1 cellular context compared by ENCODE assay signal in the genomic region with DNA sequence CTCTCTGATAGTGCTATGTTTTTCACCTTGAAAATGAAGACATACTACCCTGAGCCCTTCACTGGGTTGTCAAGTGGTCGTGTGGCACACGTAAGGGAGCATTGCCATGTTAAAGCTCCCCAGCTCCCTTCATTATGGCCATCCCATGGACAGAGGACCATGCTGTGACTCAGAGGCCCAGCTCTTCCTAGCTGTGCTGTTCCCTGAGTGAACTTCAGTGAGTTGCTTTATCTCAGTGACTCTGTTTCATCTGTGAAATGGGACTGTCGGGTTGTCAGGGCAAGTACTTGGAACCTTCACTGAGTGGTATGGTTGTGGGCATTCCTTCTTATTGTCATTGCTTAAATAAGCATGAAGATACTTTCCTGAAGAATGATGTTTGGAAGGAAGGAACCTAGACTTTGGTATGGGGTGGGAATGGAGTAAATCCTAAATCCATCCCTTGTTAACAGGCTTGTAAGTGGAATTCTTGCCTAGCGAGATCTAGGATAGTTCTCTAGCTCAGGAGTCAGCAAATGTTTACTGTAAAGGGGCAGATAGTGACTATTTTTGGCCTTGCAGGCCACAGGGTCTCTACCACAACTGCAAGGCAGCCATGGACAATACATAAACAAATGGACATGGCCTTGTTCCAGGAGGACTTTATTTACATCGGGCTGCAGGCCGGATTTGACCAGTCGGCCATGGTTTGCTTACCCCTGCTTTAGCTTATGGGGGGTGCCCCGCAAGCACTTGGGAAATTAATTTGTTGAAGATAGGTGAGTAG.
TF ChIP-seq lines count a peak whose summit lies in the region.

No MANE protein-coding gene starts in this region.

TF ChIP-seq in SK-N-SH treated with all-trans-retinoic acid at 6 μM for 48 hours, 23 proteins besides CTCF, POLR2A, EP300 and RAD21 (continued from another document):
- TF ChIP-seq, protein P1, sequence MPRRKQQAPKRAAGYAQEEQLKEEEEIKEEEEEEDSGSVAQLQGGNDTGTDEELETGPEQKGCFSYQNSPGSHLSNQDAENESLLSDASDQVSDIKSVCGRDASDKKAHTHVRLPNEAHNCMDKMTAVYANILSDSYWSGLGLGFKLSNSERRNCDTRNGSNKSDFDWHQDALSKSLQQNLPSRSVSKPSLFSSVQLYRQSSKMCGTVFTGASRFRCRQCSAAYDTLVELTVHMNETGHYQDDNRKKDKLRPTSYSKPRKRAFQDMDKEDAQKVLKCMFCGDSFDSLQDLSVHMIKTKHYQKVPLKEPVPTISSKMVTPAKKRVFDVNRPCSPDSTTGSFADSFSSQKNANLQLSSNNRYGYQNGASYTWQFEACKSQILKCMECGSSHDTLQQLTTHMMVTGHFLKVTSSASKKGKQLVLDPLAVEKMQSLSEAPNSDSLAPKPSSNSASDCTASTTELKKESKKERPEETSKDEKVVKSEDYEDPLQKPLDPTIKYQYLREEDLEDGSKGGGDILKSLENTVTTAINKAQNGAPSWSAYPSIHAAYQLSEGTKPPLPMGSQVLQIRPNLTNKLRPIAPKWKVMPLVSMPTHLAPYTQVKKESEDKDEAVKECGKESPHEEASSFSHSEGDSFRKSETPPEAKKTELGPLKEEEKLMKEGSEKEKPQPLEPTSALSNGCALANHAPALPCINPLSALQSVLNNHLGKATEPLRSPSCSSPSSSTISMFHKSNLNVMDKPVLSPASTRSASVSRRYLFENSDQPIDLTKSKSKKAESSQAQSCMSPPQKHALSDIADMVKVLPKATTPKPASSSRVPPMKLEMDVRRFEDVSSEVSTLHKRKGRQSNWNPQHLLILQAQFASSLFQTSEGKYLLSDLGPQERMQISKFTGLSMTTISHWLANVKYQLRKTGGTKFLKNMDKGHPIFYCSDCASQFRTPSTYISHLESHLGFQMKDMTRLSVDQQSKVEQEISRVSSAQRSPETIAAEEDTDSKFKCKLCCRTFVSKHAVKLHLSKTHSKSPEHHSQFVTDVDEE (CRISPR knock-in tag; IDR thresholded peaks at IDR 0.05) = no peak
- TF ChIP-seq BACH2 (CRISPR knock-in tag; IDR thresholded peaks at IDR 0.05; ENCODE audit: borderline replicate concordance) (no peak), GLIS3 (CRISPR knock-in tag; IDR thresholded peaks at IDR 0.05) (no peak), CSDC2 (CRISPR knock-in tag; IDR thresholded peaks at IDR 0.05) (no peak), ZNF70 (CRISPR knock-in tag; IDR thresholded peaks at IDR 0.05) (no peak), ZNF565 (CRISPR knock-in tag; conservative IDR thresholded peaks at IDR 0.05; ENCODE audit: low read depth) (no peak)
- TF ChIP-seq, protein P2, sequence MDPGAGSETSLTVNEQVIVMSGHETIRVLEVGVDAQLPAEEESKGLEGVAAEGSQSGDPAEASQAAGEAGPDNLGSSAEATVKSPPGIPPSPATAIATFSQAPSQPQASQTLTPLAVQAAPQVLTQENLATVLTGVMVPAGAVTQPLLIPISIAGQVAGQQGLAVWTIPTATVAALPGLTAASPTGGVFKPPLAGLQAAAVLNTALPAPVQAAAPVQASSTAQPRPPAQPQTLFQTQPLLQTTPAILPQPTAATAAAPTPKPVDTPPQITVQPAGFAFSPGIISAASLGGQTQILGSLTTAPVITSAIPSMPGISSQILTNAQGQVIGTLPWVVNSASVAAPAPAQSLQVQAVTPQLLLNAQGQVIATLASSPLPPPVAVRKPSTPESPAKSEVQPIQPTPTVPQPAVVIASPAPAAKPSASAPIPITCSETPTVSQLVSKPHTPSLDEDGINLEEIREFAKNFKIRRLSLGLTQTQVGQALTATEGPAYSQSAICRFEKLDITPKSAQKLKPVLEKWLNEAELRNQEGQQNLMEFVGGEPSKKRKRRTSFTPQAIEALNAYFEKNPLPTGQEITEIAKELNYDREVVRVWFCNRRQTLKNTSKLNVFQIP (CRISPR knock-in tag; IDR thresholded peaks at IDR 0.05; ENCODE audit: borderline replicate concordance, low read depth) = no peak
